In the genomic region with DNA sequence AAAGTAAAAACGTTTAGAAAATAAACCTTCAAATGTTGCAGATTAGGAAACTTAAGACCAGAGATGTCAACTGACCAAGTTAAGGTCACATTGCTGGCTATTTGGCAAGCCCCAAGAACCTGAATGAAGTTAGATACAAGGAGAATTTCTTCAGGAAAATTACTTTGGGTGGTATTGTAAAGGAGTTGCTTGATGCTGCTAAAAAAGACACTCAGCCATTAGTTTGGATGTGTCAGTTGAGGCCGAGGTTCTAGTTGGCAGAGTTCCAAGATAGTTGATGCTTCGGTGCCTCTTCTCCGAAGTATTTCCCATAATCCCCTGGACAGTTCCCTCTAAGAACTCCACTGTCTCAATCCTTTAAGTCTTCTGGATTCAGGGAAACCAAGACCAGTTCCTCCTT, we compare ENCODE assay signal across 14 cellular contexts. TPM values are rescaled to one million over a fixed set of nuclear protein-coding genes. Genes with fewer than 3 reads are reported as not detected.
DNase-seq lines count a peak whose midpoint lies in the region; TF ChIP-seq lines count a peak whose summit lies in the region.
"Had no signal": no experiment of that assay in that cellular context is flagged by ENCODE, and none has a peak within 500 bp of the region (broad histone marks: within the 10 kb centered on the region; RNA-seq: fewer than 3 reads in every experiment).

No MANE protein-coding gene starts in this region.

- peaks cover 5 to 38% (median 24%) of the 10 kb centered on the region in 4 donors for H3K4me1 ChIP-seq in stomach
- H3K4me1 ChIP-seq: uterus had no signal

- no peaks in the 10 kb centered on the region for H3K27me3 ChIP-seq in stomach
- H3K27me3 ChIP-seq: uterus had no signal

- TF ChIP-seq POLR2A in erythroblast (IDR thresholded peaks at IDR 0.05; ENCODE audit: low read length) = no peak
- TF ChIP-seq POLR2A in stomach (IDR thresholded peaks at IDR 0.05) = no peak

- peaks cover 3 to 26% (median 21%) of the 10 kb centered on the region in 4 donors for H3K36me3 ChIP-seq in stomach
- H3K36me3 ChIP-seq: uterus had no signal

- peaks cover 33% of the 10 kb centered on the region for H3K36me3 Mint-ChIP-seq in activated naive CD4-positive, alpha-beta T cell treated with anti-CD3 and anti-CD28 coated beads for 36 hours (ENCODE audit: low read depth)
- peaks cover 26% of the 10 kb centered on the region for H3K36me3 Mint-ChIP-seq in activated naive CD4-positive, alpha-beta T cell treated with anti-CD3 and anti-CD28 coated beads, Interleukin-2, amount 10 ng/mL, durations not matched to agents 7 days and 5 days

- no peak for TF ChIP-seq EP300 in stomach (IDR thresholded peaks at IDR 0.05)

- H3K27ac Mint-ChIP-seq in activated naive CD4-positive, alpha-beta T cell treated with anti-CD3 and anti-CD28 coated beads for 36 hours = peak overlapping the region; percentile 99
- H3K27ac Mint-ChIP-seq in activated naive CD4-positive, alpha-beta T cell treated with anti-CD3 and anti-CD28 coated beads, Interleukin-2, amount 10 ng/mL, durations not matched to agents 7 days and 5 days = no peak overlapping the region

- no peaks in the 10 kb centered on the region for H3K27me3 Mint-ChIP-seq in activated naive CD4-positive, alpha-beta T cell treated with anti-CD3 and anti-CD28 coated beads for 36 hours (ENCODE audit: low read depth)
- no peaks in the 10 kb centered on the region for H3K27me3 Mint-ChIP-seq in activated naive CD4-positive, alpha-beta T cell treated with anti-CD3 and anti-CD28 coated beads, Interleukin-2, amount 10 ng/mL, durations not matched to agents 7 days and 5 days

- CTCF ChIA-PET in activated naive CD4-positive, alpha-beta T cell treated with anti-CD3 and anti-CD28 coated beads for 36 hours (lab: Charles Lee) = interaction anchor here (0.8 to 2.3 kb wide), 6 partner anchors 10 to 49 kb away, joined by 3 to 15 read pairs (median 10); no protein-coding TSS in a partner anchor
- CTCF ChIA-PET in activated naive CD4-positive, alpha-beta T cell treated with anti-CD3 and anti-CD28 coated beads, Interleukin-2, amount 10 ng/mL, durations not matched to agents 7 days and 5 days (lab: Charles Lee) = interaction anchor here (0.9 to 1.2 kb wide), 2 partner anchors 23 to 26 kb away, joined by 3 read pairs; no protein-coding TSS in a partner anchor

- no peaks in the 10 kb centered on the region for H3K9me3 Mint-ChIP-seq in activated naive CD4-positive, alpha-beta T cell treated with anti-CD3 and anti-CD28 coated beads for 36 hours
- no peaks in the 10 kb centered on the region for H3K9me3 Mint-ChIP-seq in activated naive CD4-positive, alpha-beta T cell treated with anti-CD3 and anti-CD28 coated beads, Interleukin-2, amount 10 ng/mL, durations not matched to agents 7 days and 5 days

- DNase-seq in activated naive CD4-positive, alpha-beta T cell treated with anti-CD3 and anti-CD28 coated beads for 36 hours = no peak
- no peak for DNase-seq in activated naive CD4-positive, alpha-beta T cell treated with anti-CD3 and anti-CD28 coated beads, Interleukin-2, amount 10 ng/mL, durations not matched to agents 7 days and 5 days
- DNase-seq in RPMI7951 (ENCODE audit: low read depth) (peak; percentile 45), erythroblast (lab: John Stamatoyannopoulos, UW) (peak; percentile 58 to 82), stomach (no peak), NCI-H2107 treated with DMSO at 0.1 percent for 48 hours (lab: John Stamatoyannopoulos, UW; ENCODE audit: unreplicated experiment) (no peak), HT-29 (ENCODE audit: low spot score) (no peak), MV-4-11 (lab: John Stamatoyannopoulos, UW) (no peak)
- DNase-seq: activated CD4-positive, alpha-beta T cell treated with anti-CD3 and anti-CD28 coated beads for 1 hour; C1 segment of cervical spinal cord; left cardiac atrium; NCI-H1436; uterus had no signal

- intact Hi-C loops in activated naive CD4-positive, alpha-beta T cell treated with anti-CD3 and anti-CD28 coated beads for 36 hours (cut with micrococcal nuclease) = loop anchor here (1.0 to 5.0 kb wide), 16 partner anchors 17 to 1459 kb away; partner anchors contain the start of genes EIF2A, ERICH6, GPR171 and MED12L
- intact Hi-C loops in stomach (cut with DNase I; ENCODE audit: low total_unique reads) = no loop called here

- peaks cover 80% of the 10 kb centered on the region for H3K4me1 Mint-ChIP-seq in activated naive CD4-positive, alpha-beta T cell treated with anti-CD3 and anti-CD28 coated beads for 36 hours (ENCODE audit: low read depth)
- peaks cover 56% of the 10 kb centered on the region for H3K4me1 Mint-ChIP-seq in activated naive CD4-positive, alpha-beta T cell treated with anti-CD3 and anti-CD28 coated beads, Interleukin-2, amount 10 ng/mL, durations not matched to agents 7 days and 5 days

- peak overlapping the region; percentile 41 for H3K4me3 Mint-ChIP-seq in activated naive CD4-positive, alpha-beta T cell treated with anti-CD3 and anti-CD28 coated beads for 36 hours
- no peak overlapping the region for H3K4me3 Mint-ChIP-seq in activated naive CD4-positive, alpha-beta T cell treated with anti-CD3 and anti-CD28 coated beads, Interleukin-2, amount 10 ng/mL, durations not matched to agents 7 days and 5 days

- H3K27ac ChIP-seq in stomach = peak overlapping the region in 3 of 5 donors; percentile 5 to 51 (median 26)
- H3K27ac ChIP-seq: uterus had no signal

- TF ChIP-seq CTCF in stomach (IDR thresholded peaks at IDR 0.05) = no peak

- H3K9me3 ChIP-seq in stomach = no peaks in the 10 kb centered on the region
- H3K9me3 ChIP-seq: uterus had no signal

- H3K4me3 ChIP-seq in stomach = no peak overlapping the region
- H3K4me3 ChIP-seq: uterus had no signal

- 38 to 56% (median 51%) methylated on average over 4 of the region's 4 CpGs for WGBS in stomach, 5 donors

RNA-seq across cellular contexts. Expression of gene SIAH2, which starts 24.3 kb away (rescaled TPM):
- total RNA-seq in activated naive CD4-positive, alpha-beta T cell treated with anti-CD3 and anti-CD28 coated beads for 36 hours = 10 to 100 TPM; 67.1 to 68.8 TPM
- total RNA-seq in RPMI7951 (2014; rRNA removed; shearing (Covaris generic)) = 21.9 and 26.7 TPM in 2 replicates
- total RNA-seq in stomach = 10 to 100 TPM; 13.8 to 36.6 (median 26.6) TPM
- polyA plus RNA-seq in stomach = 10 to 100 TPM; 14.9 to 18.6 (median 17.2) TPM
- total RNA-seq in HT-29 (2014; rRNA removed; shearing (Covaris generic)) = 117 and 133 TPM in 2 replicates

RNA-seq across cellular contexts. Expression of gene ERICH6, which starts 35.0 kb away (rescaled TPM):
- total RNA-seq in activated naive CD4-positive, alpha-beta T cell treated with anti-CD3 and anti-CD28 coated beads for 36 hours = not detected
- total RNA-seq in RPMI7951 (2014; rRNA removed; shearing (Covaris generic)) = not detected in 2 replicates
- total RNA-seq in stomach = under 1 TPM in 1 of 5 donors, not detected in 4; 0.37 TPM
- polyA plus RNA-seq in stomach = not detected
- total RNA-seq in HT-29 (2014; rRNA removed; shearing (Covaris generic)) = not detected in 2 replicates
- total RNA-seq: posterior vena cava, uterus had no signal

Comparison
In these comparisons a context has a peak if more than half of its experiments do, and no peak if none do; other contexts are left out.
1. DNase-seq: peak in RPMI7951 (single experiment) and erythroblast (2 of 2); none in activated naive CD4-positive, alpha-beta T cell treated with anti-CD3 and anti-CD28 coated beads for 36 hours (single experiment), activated naive CD4-positive, alpha-beta T cell treated with anti-CD3 and anti-CD28 coated beads, Interleukin-2, amount 10 ng/mL, durations not matched to agents 7 days and 5 days (single experiment), stomach (single experiment), NCI-H2107 treated with DMSO at 0.1 percent for 48 hours (single experiment), HT-29 (single experiment) and MV-4-11 (single experiment).